In genomic region chr19:43194397-43194796, GRCh38 we compare ENCODE assay signal across 1 cellular context.
TF ChIP-seq lines count a peak whose summit lies in the region.

No MANE protein-coding gene starts in this region.

TF ChIP-seq in HEK293, 187 proteins besides CTCF, POLR2A, EP300 and RAD21 (continued from another document):
- TF ChIP-seq PRDM10 (tag by site-specific recombination; IDR thresholded peaks at IDR 0.05) (peak; percentile 77), ZNF366 (tag by site-specific recombination; conservative IDR thresholded peaks at IDR 0.05) (peak; percentile 64), ZNF660 (tag by site-specific recombination; IDR thresholded peaks at IDR 0.05) (0 out of 2 replicates have a peak, but pooled peaks have one; percentile 17), ZNF600 (tag by site-specific recombination; IDR thresholded peaks at IDR 0.05) (peak; percentile 52), ZFP37 (tag by site-specific recombination; IDR thresholded peaks at IDR 0.05) (0 out of 2 replicates have a peak, but pooled peaks have one; percentile 62), ZNF629 (tag by site-specific recombination; IDR thresholded peaks at IDR 0.05) (peak; percentile 16; the same call in 1 of the 2 replicates)
